ENCODE assay signal across 8 cellular contexts in the genomic region with DNA sequence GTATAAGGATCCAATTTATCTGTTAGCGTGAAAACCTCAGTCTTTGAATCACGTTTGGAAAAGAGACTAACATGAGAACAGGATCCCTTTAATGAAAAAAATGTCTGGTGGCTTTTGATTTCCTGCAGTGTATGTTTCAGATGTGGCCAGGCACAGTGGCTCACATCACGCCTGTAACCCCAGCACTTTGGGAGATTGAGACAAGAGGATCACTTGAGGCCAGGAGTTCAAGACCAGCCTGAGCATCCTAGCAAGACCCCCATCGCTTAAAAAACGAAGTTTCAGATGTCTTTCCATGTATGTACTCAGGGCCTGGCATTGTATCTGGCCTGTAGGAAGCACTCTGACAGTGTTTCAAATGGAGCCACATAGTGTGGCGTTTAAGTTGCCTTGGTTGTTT.
DNase-seq lines count a peak whose midpoint lies in the region; ATAC-seq and TF ChIP-seq lines count a peak whose summit lies in the region.
"Had no signal": no experiment of that assay in that cellular context is flagged by ENCODE, and none has a peak within 500 bp of the region (broad histone marks: within the 10 kb centered on the region; RNA-seq: fewer than 3 reads in every experiment).

No MANE protein-coding gene starts in this region.

- no peaks in the 10 kb centered on the region for H3K9me3 Mint-ChIP-seq in stimulated activated naive B cell treated with anti-CD40 and anti-IgM and Interleukin-4, amounts not matched to agents 10 μg/mL and 1 μg/mL and 100 μg/mL, for 72 hours
- no peaks in the 10 kb centered on the region for H3K9me3 Mint-ChIP-seq in type B pancreatic cell

- H3K27ac Mint-ChIP-seq in stimulated activated naive B cell treated with anti-CD40 and anti-IgM and Interleukin-4, amounts not matched to agents 10 μg/mL and 1 μg/mL and 100 μg/mL, for 72 hours, result peak overlapping the region; percentile 38
- H3K27ac Mint-ChIP-seq in type B pancreatic cell, result no peak overlapping the region

- no peaks in the 10 kb centered on the region for H3K27me3 Mint-ChIP-seq in stimulated activated naive B cell treated with anti-CD40 and anti-IgM and Interleukin-4, amounts not matched to agents 10 μg/mL and 1 μg/mL and 100 μg/mL, for 72 hours
- no peaks in the 10 kb centered on the region for H3K27me3 Mint-ChIP-seq in type B pancreatic cell

- peak; percentile 10 for DNase-seq in effector CD4-positive, alpha-beta T cell
- no peak for DNase-seq in stimulated activated naive B cell treated with anti-CD40 and anti-IgM and Interleukin-4, amounts not matched to agents 10 μg/mL and 1 μg/mL and 100 μg/mL, for 72 hours
- DNase-seq in type B pancreatic cell (ENCODE audit: extremely low spot score, unreplicated experiment), result no peak
- DNase-seq in HUDEP-2 (lab: John Stamatoyannopoulos, UW; ENCODE audit: unreplicated experiment in 76 of 76), result no peak
- no peak for DNase-seq in GM19238 (ENCODE audit: insufficient read length, low spot score)
- DNase-seq: substantia nigra had no signal

- TF ChIP-seq CTCF in type B pancreatic cell (conservative IDR thresholded peaks at IDR 0.05), result no peak

- H3K36me3 Mint-ChIP-seq in stimulated activated naive B cell treated with anti-CD40 and anti-IgM and Interleukin-4, amounts not matched to agents 10 μg/mL and 1 μg/mL and 100 μg/mL, for 72 hours, result peaks cover 23 to 30% of the 10 kb centered on the region in 2 donors
- peaks cover 15% of the 10 kb centered on the region for H3K36me3 Mint-ChIP-seq in type B pancreatic cell

- ATAC-seq in GM21390 (IDR thresholded peaks at IDR 0.05; ENCODE audit: unreplicated experiment) (peak; percentile 4), HG03520 (IDR thresholded peaks at IDR 0.05; ENCODE audit: unreplicated experiment) (peak; percentile 17)
- no peak for ATAC-seq in stimulated activated naive B cell treated with anti-CD40 and anti-IgM and Interleukin-4, amounts not matched to agents 10 μg/mL and 1 μg/mL and 100 μg/mL, for 72 hours (replicated peaks)

- H3K4me1 Mint-ChIP-seq in stimulated activated naive B cell treated with anti-CD40 and anti-IgM and Interleukin-4, amounts not matched to agents 10 μg/mL and 1 μg/mL and 100 μg/mL, for 72 hours, result peaks cover 40 to 66% of the 10 kb centered on the region in 2 donors
- peaks cover 23% of the 10 kb centered on the region for H3K4me1 Mint-ChIP-seq in type B pancreatic cell (ENCODE audit: unreplicated experiment)

- no peak overlapping the region for H3K4me3 Mint-ChIP-seq in stimulated activated naive B cell treated with anti-CD40 and anti-IgM and Interleukin-4, amounts not matched to agents 10 μg/mL and 1 μg/mL and 100 μg/mL, for 72 hours
- no peak overlapping the region for H3K4me3 Mint-ChIP-seq in type B pancreatic cell

Comparison
In these comparisons a context has a peak if more than half of its experiments do, and no peak if none do; other contexts are left out.
1. ATAC-seq: peak in GM21390 (single experiment) and HG03520 (single experiment); none in stimulated activated naive B cell treated with anti-CD40 and anti-IgM and Interleukin-4, amounts not matched to agents 10 μg/mL and 1 μg/mL and 100 μg/mL, for 72 hours (0 of 2).